ENCODE assay signal across 8 cellular contexts in the genomic region with DNA sequence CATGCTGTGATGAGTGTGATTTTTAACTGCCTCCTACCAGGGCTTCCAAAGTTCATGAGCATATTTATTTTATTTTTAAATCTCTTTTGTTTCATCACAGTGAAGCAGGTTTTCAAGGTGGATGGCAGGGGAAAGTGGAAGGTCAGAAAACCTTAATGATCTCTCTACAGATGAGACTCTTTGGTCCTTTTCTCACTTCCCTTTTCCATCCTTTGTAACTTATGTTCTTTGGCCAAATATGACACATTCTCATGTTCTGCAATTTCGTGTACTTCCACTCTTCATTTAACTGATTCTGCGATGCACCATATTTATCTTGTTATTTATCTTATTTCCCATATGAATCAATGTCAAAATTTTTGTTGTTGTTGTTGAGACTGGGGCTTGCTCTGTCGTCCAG.
DNase-seq lines count a peak whose midpoint lies in the region; ATAC-seq and TF ChIP-seq lines count a peak whose summit lies in the region.
"Not testable (repeated sequence)": the region's sequence is repeated elsewhere in the genome, so short reads cannot be mapped to it uniquely, and the experiment has no call there.

No MANE protein-coding gene starts in this region.

- H3K27me3 ChIP-seq in CD8-positive, alpha-beta T cell (ENCODE audit: insufficient read depth, low read length) = not testable (repeated sequence)

- not testable (repeated sequence) for H3K27ac ChIP-seq in CD8-positive, alpha-beta T cell (ENCODE audit: low read depth, low read length)

- peaks cover 55% of the 10 kb centered on the region for H3K36me3 Mint-ChIP-seq in CD8-positive, alpha-beta T cell
- H3K36me3 Mint-ChIP-seq in activated CD8-positive, alpha-beta T cell treated with anti-CD3 and anti-CD28 coated beads for 36 hours (ENCODE audit: low read depth) = peaks cover 32% of the 10 kb centered on the region
- H3K36me3 Mint-ChIP-seq in naive B cell = not testable (repeated sequence)

- TF ChIP-seq CTCF in CD8-positive, alpha-beta T cell (IDR thresholded peaks at IDR 0.05); NB4 (IDR thresholded peaks at IDR 0.05; ENCODE audit: low read depth, low read length); activated CD8-positive, alpha-beta T cell treated with anti-CD3 and anti-CD28 coated beads for 36 hours (IDR thresholded peaks at IDR 0.05): not testable (repeated sequence)

- not testable (repeated sequence) for H3K27me3 Mint-ChIP-seq in CD8-positive, alpha-beta T cell (ENCODE audit: low read depth); activated CD8-positive, alpha-beta T cell treated with anti-CD3 and anti-CD28 coated beads for 36 hours; naive B cell

- CTCF ChIA-PET in CD8-positive, alpha-beta T cell (lab: Charles Lee) = interaction anchor here (1.1 kb wide), 1 partner anchor 34 kb away, joined by 5 read pairs; no protein-coding TSS in a partner anchor
- CTCF ChIA-PET in activated CD8-positive, alpha-beta T cell treated with anti-CD3 and anti-CD28 coated beads for 36 hours (lab: Charles Lee) = interaction anchor here (0.7 to 1.0 kb wide), 2 partner anchors 17 to 124 kb away, joined by 3 read pairs; no protein-coding TSS in a partner anchor

- not testable (repeated sequence) for H3K9me3 ChIP-seq in CD8-positive, alpha-beta T cell (ENCODE audit: low read length)

- H3K4me3 ChIP-seq in CD8-positive, alpha-beta T cell (ENCODE audit: low read depth, low read length); NB4 (ENCODE audit: low read depth, low read length): not testable (repeated sequence)

- H3K27ac Mint-ChIP-seq in CD8-positive, alpha-beta T cell; naive B cell: not testable (repeated sequence)
- peak overlapping the region; percentile 67 for H3K27ac Mint-ChIP-seq in activated CD8-positive, alpha-beta T cell treated with anti-CD3 and anti-CD28 coated beads for 36 hours

- ATAC-seq in CD8-positive, alpha-beta T cell; activated CD8-positive, alpha-beta T cell treated with anti-CD3 and anti-CD28 coated beads for 36 hours: not testable (repeated sequence)
- ATAC-seq in GM18867 (IDR thresholded peaks at IDR 0.05; ENCODE audit: unreplicated experiment) = peak; percentile 85
- ATAC-seq in GM19468 (IDR thresholded peaks at IDR 0.05; ENCODE audit: extremely low read depth, unreplicated experiment) = peak; percentile 35
- ATAC-seq in HG02642 (IDR thresholded peaks at IDR 0.05; ENCODE audit: poor library complexity, unreplicated experiment) = peak; percentile 69
- ATAC-seq in HG03280 (IDR thresholded peaks at IDR 0.05; ENCODE audit: unreplicated experiment) = peak; percentile 96
- peak; percentile 40 to 67 for ATAC-seq in naive B cell (ENCODE audit: low read depth in 2 of 2)

- not testable (repeated sequence) for DNase-seq in CD8-positive, alpha-beta T cell; activated CD8-positive, alpha-beta T cell treated with anti-CD3 and anti-CD28 coated beads for 36 hours; naive B cell
- DNase-seq in NB4 (ENCODE audit: low read depth) = peak; percentile 52

- intact Hi-C loops in CD8-positive, alpha-beta T cell (cut with DNase I, micrococcal nuclease) = loop anchor here in 1 of 2 experiments (5.0 kb wide), 1 partner anchor 67 kb away; no protein-coding TSS in a partner anchor
- intact Hi-C loops in activated CD8-positive, alpha-beta T cell treated with anti-CD3 and anti-CD28 coated beads for 36 hours (cut with micrococcal nuclease) = not testable (repeated sequence)

- peaks cover 38% of the 10 kb centered on the region for H3K4me1 Mint-ChIP-seq in CD8-positive, alpha-beta T cell (ENCODE audit: low read depth)
- H3K4me1 Mint-ChIP-seq in activated CD8-positive, alpha-beta T cell treated with anti-CD3 and anti-CD28 coated beads for 36 hours (ENCODE audit: low read depth) = peaks cover 19% of the 10 kb centered on the region
- H3K4me1 Mint-ChIP-seq in naive B cell = not testable (repeated sequence)

- not testable (repeated sequence) for H3K4me1 ChIP-seq in CD8-positive, alpha-beta T cell (ENCODE audit: insufficient read depth, low read length)

- not testable (repeated sequence) for H3K36me3 ChIP-seq in CD8-positive, alpha-beta T cell (ENCODE audit: insufficient read depth, low read length)

- POLR2A ChIA-PET in CD8-positive, alpha-beta T cell (lab: Charles Lee); activated CD8-positive, alpha-beta T cell treated with anti-CD3 and anti-CD28 coated beads for 36 hours (lab: Charles Lee): not testable (repeated sequence)

- peak overlapping the region; percentile 72 for H3K4me3 Mint-ChIP-seq in CD8-positive, alpha-beta T cell
- H3K4me3 Mint-ChIP-seq in activated CD8-positive, alpha-beta T cell treated with anti-CD3 and anti-CD28 coated beads for 36 hours = peak overlapping the region; percentile 66
- H3K4me3 Mint-ChIP-seq in naive B cell = not testable (repeated sequence)

- H3K9me3 Mint-ChIP-seq in CD8-positive, alpha-beta T cell; activated CD8-positive, alpha-beta T cell treated with anti-CD3 and anti-CD28 coated beads for 36 hours; naive B cell: not testable (repeated sequence)

- TF ChIP-seq POLR2A in NB4 (IDR thresholded peaks at IDR 0.05; ENCODE audit: extremely low read depth, insufficient read length) = not testable (repeated sequence)
